19 cellular contexts compared by ENCODE assay signal in the genomic region with DNA sequence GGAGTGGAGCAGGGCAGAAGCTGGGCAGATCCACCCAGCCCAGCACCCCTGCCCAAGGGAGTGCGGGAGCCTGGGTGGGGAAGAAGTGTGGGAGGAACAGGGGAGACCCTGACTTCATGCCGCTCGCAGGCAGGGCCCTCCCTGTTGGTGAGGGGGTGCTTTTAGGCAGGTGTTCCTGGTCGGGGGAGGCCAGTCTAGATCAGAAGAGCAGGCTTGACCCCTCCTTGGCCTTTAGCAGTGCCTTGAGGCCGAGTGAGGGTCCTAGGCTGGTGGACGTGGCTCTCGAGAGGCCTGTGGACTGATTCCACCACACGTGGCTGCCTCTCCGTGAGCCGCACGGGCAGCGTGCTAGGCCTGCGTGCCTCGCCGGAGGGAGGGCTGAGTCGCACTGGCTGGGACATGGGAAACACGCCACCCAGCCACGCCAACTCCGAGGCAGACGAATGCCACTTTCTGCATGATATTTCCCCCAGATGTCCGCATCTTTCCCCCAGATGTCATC. TPM values are rescaled to one million over a fixed set of nuclear protein-coding genes. Genes with fewer than 3 reads are reported as not detected.
A peak's percentile ranks its signal among the peaks of the same experiment; 100 is the strongest.
DNase-seq lines count a peak whose midpoint lies in the region; ATAC-seq and TF ChIP-seq lines count a peak whose summit lies in the region.
"Had no signal": no experiment of that assay in that cellular context is flagged by ENCODE, and none has a peak within 500 bp of the region (broad histone marks: within the 10 kb centered on the region; RNA-seq: fewer than 3 reads in every experiment).

No MANE protein-coding gene starts in this region.

- TF ChIP-seq CTCF in heart right ventricle (IDR thresholded peaks at IDR 0.05): no peak
- TF ChIP-seq CTCF in mucosa of descending colon (IDR thresholded peaks at IDR 0.05): no peak
- TF ChIP-seq CTCF in uterus (IDR thresholded peaks at IDR 0.05): no peak

- intact Hi-C loops in Right ventricle myocardium superior (cut with DNase I) (loop anchor here (5.0 kb wide), 1 partner anchor 52 kb away; no protein-coding TSS in a partner anchor), heart right ventricle (cut with DNase I) (loop anchor here in 5 of 10 donors (2.0 to 5.0 kb wide), 2 partner anchors 52 to 53 kb away; no protein-coding TSS in a partner anchor), left cardiac atrium (cut with DNase I) (no loop called here), mucosa of descending colon (cut with DNase I, micrococcal nuclease) (no loop called here), uterus (cut with DNase I; ENCODE audit: low total_unique reads) (no loop called here)

- H3K27ac ChIP-seq in heart right ventricle (no peak overlapping the region), uterus (peak overlapping the region; percentile 19 to 82)

- H3K4me3 ChIP-seq in heart right ventricle (no peak overlapping the region), mucosa of descending colon (no peak overlapping the region), uterus (no peak overlapping the region)
- H3K4me3 ChIP-seq: transverse colon had no signal

- H3K9me3 ChIP-seq in heart right ventricle (peaks cover 0 to 4% (median 0%) of the 10 kb centered on the region in 11 donors), mucosa of descending colon (no peaks in the 10 kb centered on the region), uterus (no peaks in the 10 kb centered on the region)
- H3K9me3 ChIP-seq: transverse colon had no signal

- peaks cover 9 to 25% (median 17%) of the 10 kb centered on the region in 9 donors for H3K4me1 ChIP-seq in heart right ventricle
- no peaks in the 10 kb centered on the region for H3K4me1 ChIP-seq in mucosa of descending colon (ENCODE audit: low read depth)
- H3K4me1 ChIP-seq in uterus: peaks cover 5 to 13% of the 10 kb centered on the region in 2 donors

- 95 to 96% methylated on average over 21 of the region's 21 CpGs for WGBS in heart right ventricle, 2 donors

- no peak for TF ChIP-seq POLR2A in uterus (IDR thresholded peaks at IDR 0.05)

- no peak for ATAC-seq in Right ventricle myocardium superior (ENCODE audit: poor library complexity)
- no peak for ATAC-seq in heart right ventricle
- ATAC-seq in left cardiac atrium: no peak
- no peak for ATAC-seq in mucosa of descending colon
- no peak for ATAC-seq in GM18873 (IDR thresholded peaks at IDR 0.05; ENCODE audit: low FRiP score, unreplicated experiment)
- ATAC-seq: T-helper 17 cell had no signal

- DNase-seq in Right ventricle myocardium superior (peak; percentile 22), heart right ventricle (no peak), left cardiac atrium (peak; percentile 13), mucosa of descending colon (peak in 2 of 3 donors; percentile 8 to 29), uterus (peak; percentile 16 to 18), NCI-H748 (lab: John Stamatoyannopoulos, UW; ENCODE audit: unreplicated experiment) (no peak), NCI-H2081 treated with DMSO at 0.1 percent for 48 hours (lab: John Stamatoyannopoulos, UW) (no peak)
- DNase-seq: activated gamma-delta T cell, activated T-cell treated with anti-CD3 and anti-CD28 coated beads for 4 hours, DMS53, Karpas-422, kidney glomerular epithelial cell, NCI-H146, NCI-H446 treated with DMSO at 0.1 percent for 48 hours, nucleus accumbens, OCI-M1, T-helper 17 cell, transverse colon had no signal

- peaks cover 0 to 5% (median 0%) of the 10 kb centered on the region in 7 donors for H3K27me3 ChIP-seq in heart right ventricle
- no peaks in the 10 kb centered on the region for H3K27me3 ChIP-seq in uterus
- H3K27me3 ChIP-seq: transverse colon had no signal

- H3K36me3 ChIP-seq in heart right ventricle (no peaks in the 10 kb centered on the region), mucosa of descending colon (ENCODE audit: low read depth) (no peaks in the 10 kb centered on the region), uterus (no peaks in the 10 kb centered on the region)
- H3K36me3 ChIP-seq: transverse colon had no signal

RNA-seq across cellular contexts. Expression of gene COL18A1, which starts 19.4 kb away (rescaled TPM):
- 44.2 TPM for total RNA-seq in Right ventricle myocardium superior
- 10 to 100 TPM; 33.7 to 87.1 (median 48.8) TPM for total RNA-seq in heart right ventricle
- polyA plus RNA-seq in heart right ventricle: 10 to 100 TPM; 63.1 to 70.6 TPM
- total RNA-seq in left cardiac atrium: 100 to 1,000 TPM in 1 of 2 donors, 10 to 100 TPM in 1; 53.4 to 104 TPM
- 10 to 100 TPM in 2 of 3 donors, 1 to 10 TPM in 1; 4.6 to 46.9 (median 21.3) TPM for total RNA-seq in mucosa of descending colon
- 100 to 1,000 TPM in 3 of 4 donors, 10 to 100 TPM in 1; 73.0 to 223 (median 152) TPM for total RNA-seq in uterus

Comparison
In these comparisons a context has a peak if more than half of its experiments do, and no peak if none do; other contexts are left out.
1. DNase-seq: peak in Right ventricle myocardium superior (single experiment), left cardiac atrium (single experiment), mucosa of descending colon (2 of 3) and uterus (2 of 2); none in heart right ventricle (0 of 2), NCI-H748 (single experiment) and NCI-H2081 treated with DMSO at 0.1 percent for 48 hours (single experiment).
2. H3K27ac ChIP-seq: peak in uterus (2 of 2); none in heart right ventricle (0 of 10).